In genomic region chr1:206744683-206745082, GRCh38 we compare ENCODE assay signal across 13 cellular contexts. TPM values are rescaled to one million over a fixed set of nuclear protein-coding genes. Genes with fewer than 3 reads are reported as not detected.
DNase-seq lines count a peak whose midpoint lies in the region; ATAC-seq and TF ChIP-seq lines count a peak whose summit lies in the region.
"Had no signal": no experiment of that assay in that cellular context is flagged by ENCODE, and none has a peak within 500 bp of the region (broad histone marks: within the 10 kb centered on the region; RNA-seq: fewer than 3 reads in every experiment).

No MANE protein-coding gene starts in this region.

- no peak overlapping the region for H3K4me3 Mint-ChIP-seq in activated T-cell treated with anti-CD3 and anti-CD28 coated beads, Interleukin-2, amount 50 U/mL, for 24 hours
- H3K4me3 Mint-ChIP-seq in activated naive CD8-positive, alpha-beta T cell treated with anti-CD3 and anti-CD28 coated beads, Interleukin-2, amount 50 U/mL, for 24 hours = no peak overlapping the region

- peak; percentile 38 for ATAC-seq in activated naive CD8-positive, alpha-beta T cell treated with anti-CD3 and anti-CD28 coated beads, Interleukin-2, amount 50 U/mL, for 24 hours
- ATAC-seq in omental fat pad (ENCODE audit: low FRiP score) = peak; percentile 9

- no peaks in the 10 kb centered on the region for H3K9me3 Mint-ChIP-seq in activated T-cell treated with anti-CD3 and anti-CD28 coated beads, Interleukin-2, amount 50 U/mL, for 24 hours
- H3K9me3 Mint-ChIP-seq in activated naive CD8-positive, alpha-beta T cell treated with anti-CD3 and anti-CD28 coated beads, Interleukin-2, amount 50 U/mL, for 24 hours = no peaks in the 10 kb centered on the region

- peaks cover 78% of the 10 kb centered on the region for H3K4me1 Mint-ChIP-seq in activated T-cell treated with anti-CD3 and anti-CD28 coated beads, Interleukin-2, amount 50 U/mL, for 24 hours (ENCODE audit: low read depth)
- peaks cover 72% of the 10 kb centered on the region for H3K4me1 Mint-ChIP-seq in activated naive CD8-positive, alpha-beta T cell treated with anti-CD3 and anti-CD28 coated beads, Interleukin-2, amount 50 U/mL, for 24 hours

- no peaks in the 10 kb centered on the region for H3K27me3 Mint-ChIP-seq in activated T-cell treated with anti-CD3 and anti-CD28 coated beads, Interleukin-2, amount 50 U/mL, for 24 hours
- H3K27me3 Mint-ChIP-seq in activated naive CD8-positive, alpha-beta T cell treated with anti-CD3 and anti-CD28 coated beads, Interleukin-2, amount 50 U/mL, for 24 hours = no peaks in the 10 kb centered on the region

- TF ChIP-seq CTCF in omental fat pad (IDR thresholded peaks at IDR 0.05) = no peak
- no peak for TF ChIP-seq CTCF in GM13977 (IDR thresholded peaks at IDR 0.05; ENCODE audit: extremely low read depth, insufficient read depth, missing control alignments)

- in situ Hi-C loops in GM13977 (cut with MboI; ENCODE audit: low pct_unique_long_range_greater_than_20kb, low sequenced_read_pairs, unreplicated experiment) = no loop called here

- peak overlapping the region; percentile 71 for H3K27ac Mint-ChIP-seq in activated T-cell treated with anti-CD3 and anti-CD28 coated beads, Interleukin-2, amount 50 U/mL, for 24 hours
- H3K27ac Mint-ChIP-seq in activated naive CD8-positive, alpha-beta T cell treated with anti-CD3 and anti-CD28 coated beads, Interleukin-2, amount 50 U/mL, for 24 hours = peak overlapping the region; percentile 23

- H3K36me3 Mint-ChIP-seq in activated T-cell treated with anti-CD3 and anti-CD28 coated beads, Interleukin-2, amount 50 U/mL, for 24 hours (ENCODE audit: low read depth) = no peaks in the 10 kb centered on the region
- no peaks in the 10 kb centered on the region for H3K36me3 Mint-ChIP-seq in activated naive CD8-positive, alpha-beta T cell treated with anti-CD3 and anti-CD28 coated beads, Interleukin-2, amount 50 U/mL, for 24 hours (ENCODE audit: low read depth)

- no peak for DNase-seq in activated T-cell treated with anti-CD3 and anti-CD28 coated beads, Interleukin-2, amount 50 U/mL, for 24 hours
- DNase-seq in activated T-cell treated with anti-CD3 and anti-CD28 coated beads for 4 hours (no peak), LHCN-M2 (ENCODE audit: low read depth) (peak; percentile 48), omental fat pad (ENCODE audit: low spot score) (no peak), NCI-H748 treated with DMSO at 0.1 percent for 48 hours (lab: John Stamatoyannopoulos, UW) (no peak), GM13977 (ENCODE audit: low spot score) (no peak)
- no peak for DNase-seq in activated naive CD8-positive, alpha-beta T cell treated with anti-CD3 and anti-CD28 coated beads, Interleukin-2, amount 50 U/mL, for 24 hours
- DNase-seq in NK-92 treated with Interleukin-12 subunit alpha and Interleukin-12 subunit beta, amount 100 ng/mL, for 24 hours (lab: John Stamatoyannopoulos, UW) = no peak
- DNase-seq: brain microvascular endothelial cell; effector CD8-positive, alpha-beta T cell; foreskin melanocyte; testis had no signal

RNA-seq across cellular contexts. Expression of gene IL19, which starts 25.9 kb away (rescaled TPM):
- total RNA-seq in LHCN-M2 (2014; rRNA removed) (not detected in 2 replicates), omental fat pad (under 1 TPM in 1 of 4 donors, not detected in 3; 0.60 TPM)
- polyA plus RNA-seq in LHCN-M2 (2012) = 0.07 TPM
- total RNA-seq: lung microvascular endothelial cell, testis had no signal

RNA-seq across cellular contexts. Expression of gene IL10, which starts 27.6 kb away (rescaled TPM):
- total RNA-seq in LHCN-M2 (2014; rRNA removed) = not detected in 2 replicates
- not detected for polyA plus RNA-seq in LHCN-M2 (2012)
- total RNA-seq in omental fat pad = 10 to 100 TPM; 10.9 to 34.4 (median 28.7) TPM
- total RNA-seq: lung microvascular endothelial cell had no signal

RNA-seq across cellular contexts. Expression of gene MAPKAPK2, which starts 60.0 kb away (rescaled TPM):
- 41.7 and 49.4 TPM in 2 replicates for total RNA-seq in LHCN-M2 (2014; rRNA removed)
- polyA plus RNA-seq in LHCN-M2 (2012) = 68.7 TPM
- total RNA-seq in omental fat pad = 100 to 1,000 TPM in 1 of 4 donors, 10 to 100 TPM in 3; 52.0 to 151 (median 79.9) TPM

Comparison
In these comparisons a context has a peak if more than half of its experiments do, and no peak if none do; other contexts are left out.
1. RNA of gene IL10, which starts 27.6 kb away (total RNA-seq): 10.9 to 34.4 TPM in omental fat pad; not detected in LHCN-M2; every median in the first group is over 10 times any median in the second.